In the genomic region with DNA sequence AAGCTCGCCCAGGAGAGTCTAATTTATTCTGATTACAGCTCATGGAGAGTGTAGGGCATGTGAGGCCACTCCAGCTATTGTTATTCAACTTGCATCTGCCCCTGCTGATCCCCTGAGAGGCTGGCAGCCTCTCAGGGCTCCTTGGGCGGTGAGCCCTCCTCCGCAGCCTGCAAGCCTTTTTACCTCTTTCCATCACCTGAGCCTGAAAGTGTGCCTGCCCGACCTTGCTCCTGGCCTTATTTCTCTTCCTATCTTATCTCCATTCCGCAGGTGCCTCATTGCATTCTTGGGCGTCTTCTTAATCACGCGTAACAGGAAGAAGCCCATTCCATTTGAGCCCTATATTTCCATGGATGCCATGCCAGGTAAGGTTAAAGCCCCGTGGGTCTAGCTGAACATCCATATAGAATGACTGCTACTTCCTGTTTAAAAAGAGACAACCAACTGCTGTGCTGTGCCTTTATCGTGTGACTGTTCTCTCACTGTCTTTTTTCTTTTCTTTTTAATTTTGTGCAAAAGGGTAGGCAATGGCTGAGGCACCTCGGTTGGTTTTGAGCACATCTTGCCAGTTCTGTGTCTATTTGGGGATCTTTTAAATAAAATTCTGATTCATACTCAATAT, we compare ENCODE assay signal across 13 cellular contexts. TPM values are rescaled to one million over a fixed set of nuclear protein-coding genes. Genes with fewer than 3 reads are reported as not detected.
DNase-seq lines count a peak whose midpoint lies in the region; ATAC-seq lines count a peak whose summit lies in the region.
"Had no signal": no experiment of that assay in that cellular context is flagged by ENCODE, and none has a peak within 500 bp of the region (broad histone marks: within the 10 kb centered on the region; RNA-seq: fewer than 3 reads in every experiment).

No MANE protein-coding gene starts in this region.

- CTCF ChIA-PET in activated CD4-positive, alpha-beta T cell treated with anti-CD3 and anti-CD28 coated beads for 36 hours (lab: Charles Lee): interaction anchor here (0.6 to 1.4 kb wide), 6 partner anchors 12 to 313 kb away, joined by 3 to 4 read pairs (median 3); a partner anchor contains a TSS
- CTCF ChIA-PET in activated CD8-positive, alpha-beta memory T cell treated with anti-CD3 and anti-CD28 coated beads, Interleukin-2, amount 10 ng/mL, durations not matched to agents 7 days and 5 days (lab: Charles Lee): no interaction called here

- H3K27me3 Mint-ChIP-seq in activated CD4-positive, alpha-beta T cell treated with anti-CD3 and anti-CD28 coated beads for 36 hours: no peaks in the 10 kb centered on the region
- no peaks in the 10 kb centered on the region for H3K27me3 Mint-ChIP-seq in activated CD8-positive, alpha-beta memory T cell treated with anti-CD3 and anti-CD28 coated beads, Interleukin-2, amount 10 ng/mL, durations not matched to agents 7 days and 5 days

- no peak for DNase-seq in activated CD4-positive, alpha-beta T cell treated with anti-CD3 and anti-CD28 coated beads for 36 hours
- no peak for DNase-seq in activated CD4-positive, alpha-beta T cell treated with anti-CD3 and anti-CD28 coated beads for 1 hour
- DNase-seq in NCI-H2171 (lab: John Stamatoyannopoulos, UW): peak; percentile 19
- peak; percentile 29 for DNase-seq in cerebellar cortex (ENCODE audit: low spot score)
- no peak for DNase-seq in stimulated activated effector memory CD8-positive, alpha-beta T cell treated with anti-CD3 and anti-CD28 coated beads, Interleukin-12 subunit alpha, Interleukin-12 subunit beta, amount 100 ng/mL, for 72 hours (ENCODE audit: low spot score in 2 of 2)
- no peak for DNase-seq in COR-L47 (lab: John Stamatoyannopoulos, UW)
- no peak for DNase-seq in mesenteric fat pad (ENCODE audit: low spot score)
- DNase-seq in activated CD8-positive, alpha-beta memory T cell treated with anti-CD3 and anti-CD28 coated beads, Interleukin-2, amount 10 ng/mL, durations not matched to agents 7 days and 5 days: no peak
- DNase-seq: erythroblast, KBM-7, NCI-H774, SW 1271 had no signal

- peak overlapping the region; percentile 66 for H3K27ac Mint-ChIP-seq in activated CD4-positive, alpha-beta T cell treated with anti-CD3 and anti-CD28 coated beads for 36 hours
- H3K27ac Mint-ChIP-seq in stimulated activated effector memory CD8-positive, alpha-beta T cell treated with anti-CD3 and anti-CD28 coated beads, Interleukin-12 subunit alpha, Interleukin-12 subunit beta, amount 100 ng/mL, for 72 hours: peak overlapping the region; percentile 50
- H3K27ac Mint-ChIP-seq in activated CD8-positive, alpha-beta memory T cell treated with anti-CD3 and anti-CD28 coated beads, Interleukin-2, amount 10 ng/mL, durations not matched to agents 7 days and 5 days: no peak overlapping the region
- H3K27ac Mint-ChIP-seq: nephron had no signal

- H3K36me3 Mint-ChIP-seq in activated CD4-positive, alpha-beta T cell treated with anti-CD3 and anti-CD28 coated beads for 36 hours (ENCODE audit: low read depth): peaks cover 62% of the 10 kb centered on the region
- H3K36me3 Mint-ChIP-seq in stimulated activated effector memory CD8-positive, alpha-beta T cell treated with anti-CD3 and anti-CD28 coated beads, Interleukin-12 subunit alpha, Interleukin-12 subunit beta, amount 100 ng/mL, for 72 hours: peaks cover 58% of the 10 kb centered on the region
- peaks cover 46% of the 10 kb centered on the region for H3K36me3 Mint-ChIP-seq in activated CD8-positive, alpha-beta memory T cell treated with anti-CD3 and anti-CD28 coated beads, Interleukin-2, amount 10 ng/mL, durations not matched to agents 7 days and 5 days

- intact Hi-C loops in activated CD4-positive, alpha-beta T cell treated with anti-CD3 and anti-CD28 coated beads for 36 hours (cut with DNase I, micrococcal nuclease): no loop called here

- POLR2A ChIA-PET in activated CD4-positive, alpha-beta T cell treated with anti-CD3 and anti-CD28 coated beads for 36 hours (lab: Charles Lee): no interaction called here

- H3K4me1 Mint-ChIP-seq in activated CD4-positive, alpha-beta T cell treated with anti-CD3 and anti-CD28 coated beads for 36 hours: peaks cover 33% of the 10 kb centered on the region
- peaks cover 7% of the 10 kb centered on the region for H3K4me1 Mint-ChIP-seq in stimulated activated effector memory CD8-positive, alpha-beta T cell treated with anti-CD3 and anti-CD28 coated beads, Interleukin-12 subunit alpha, Interleukin-12 subunit beta, amount 100 ng/mL, for 72 hours
- peaks cover 5% of the 10 kb centered on the region for H3K4me1 Mint-ChIP-seq in activated CD8-positive, alpha-beta memory T cell treated with anti-CD3 and anti-CD28 coated beads, Interleukin-2, amount 10 ng/mL, durations not matched to agents 7 days and 5 days
- H3K4me1 Mint-ChIP-seq: nephron had no signal

- H3K4me3 Mint-ChIP-seq in activated CD4-positive, alpha-beta T cell treated with anti-CD3 and anti-CD28 coated beads for 36 hours: no peak overlapping the region
- no peak overlapping the region for H3K4me3 Mint-ChIP-seq in stimulated activated effector memory CD8-positive, alpha-beta T cell treated with anti-CD3 and anti-CD28 coated beads, Interleukin-12 subunit alpha, Interleukin-12 subunit beta, amount 100 ng/mL, for 72 hours
- no peak overlapping the region for H3K4me3 Mint-ChIP-seq in activated CD8-positive, alpha-beta memory T cell treated with anti-CD3 and anti-CD28 coated beads, Interleukin-2, amount 10 ng/mL, durations not matched to agents 7 days and 5 days
- H3K4me3 Mint-ChIP-seq: nephron had no signal

- peaks cover 2% of the 10 kb centered on the region for H3K9me3 Mint-ChIP-seq in activated CD4-positive, alpha-beta T cell treated with anti-CD3 and anti-CD28 coated beads for 36 hours (ENCODE audit: low read depth)
- no peaks in the 10 kb centered on the region for H3K9me3 Mint-ChIP-seq in stimulated activated effector memory CD8-positive, alpha-beta T cell treated with anti-CD3 and anti-CD28 coated beads, Interleukin-12 subunit alpha, Interleukin-12 subunit beta, amount 100 ng/mL, for 72 hours
- H3K9me3 Mint-ChIP-seq in activated CD8-positive, alpha-beta memory T cell treated with anti-CD3 and anti-CD28 coated beads, Interleukin-2, amount 10 ng/mL, durations not matched to agents 7 days and 5 days (ENCODE audit: low read depth): peaks cover 6% of the 10 kb centered on the region
- H3K9me3 Mint-ChIP-seq: nephron had no signal

- ATAC-seq in activated CD4-positive, alpha-beta T cell treated with anti-CD3 and anti-CD28 coated beads for 36 hours: no peak
- no peak for ATAC-seq in stimulated activated effector memory CD8-positive, alpha-beta T cell treated with anti-CD3 and anti-CD28 coated beads, Interleukin-12 subunit alpha, Interleukin-12 subunit beta, amount 100 ng/mL, for 72 hours
- ATAC-seq in activated CD8-positive, alpha-beta memory T cell treated with anti-CD3 and anti-CD28 coated beads, Interleukin-2, amount 10 ng/mL, durations not matched to agents 7 days and 5 days: no peak

RNA-seq across cellular contexts. Expression of a gene that starts 38.8 kb away (rescaled TPM):
- 10 to 100 TPM; 62.3 to 67.5 TPM for total RNA-seq in activated CD4-positive, alpha-beta T cell treated with anti-CD3 and anti-CD28 coated beads for 36 hours
- 3.7 TPM for total RNA-seq in mesenteric fat pad
- total RNA-seq in activated CD8-positive, alpha-beta memory T cell treated with anti-CD3 and anti-CD28 coated beads, Interleukin-2, amount 10 ng/mL, durations not matched to agents 7 days and 5 days: 10 to 100 TPM; 23.9 to 30.6 TPM

RNA-seq across cellular contexts. Expression of a gene that starts 48.3 kb away (rescaled TPM):
- 10 to 100 TPM; 38.1 to 41.4 TPM for total RNA-seq in activated CD4-positive, alpha-beta T cell treated with anti-CD3 and anti-CD28 coated beads for 36 hours
- total RNA-seq in mesenteric fat pad: 9.6 TPM
- total RNA-seq in activated CD8-positive, alpha-beta memory T cell treated with anti-CD3 and anti-CD28 coated beads, Interleukin-2, amount 10 ng/mL, durations not matched to agents 7 days and 5 days: 10 to 100 TPM; 35.4 to 44.2 TPM

RNA-seq across cellular contexts. Expression of a gene that starts 50.3 kb away (rescaled TPM):
- total RNA-seq in activated CD4-positive, alpha-beta T cell treated with anti-CD3 and anti-CD28 coated beads for 36 hours: 10 to 100 TPM in 1 of 2 experiments, 1 to 10 TPM in 1; 7.8 to 11.9 TPM
- 7.5 TPM for total RNA-seq in mesenteric fat pad
- 1 to 10 TPM; 5.6 to 9.2 TPM for total RNA-seq in activated CD8-positive, alpha-beta memory T cell treated with anti-CD3 and anti-CD28 coated beads, Interleukin-2, amount 10 ng/mL, durations not matched to agents 7 days and 5 days

Comparison
In these comparisons a context has a peak if more than half of its experiments do, and no peak if none do; other contexts are left out.
1. DNase-seq: peak in NCI-H2171 (single experiment) and cerebellar cortex (single experiment); none in activated CD4-positive, alpha-beta T cell treated with anti-CD3 and anti-CD28 coated beads for 36 hours (single experiment), activated CD4-positive, alpha-beta T cell treated with anti-CD3 and anti-CD28 coated beads for 1 hour (single experiment), stimulated activated effector memory CD8-positive, alpha-beta T cell treated with anti-CD3 and anti-CD28 coated beads, Interleukin-12 subunit alpha, Interleukin-12 subunit beta, amount 100 ng/mL, for 72 hours (0 of 2), COR-L47 (single experiment), mesenteric fat pad (single experiment) and activated CD8-positive, alpha-beta memory T cell treated with anti-CD3 and anti-CD28 coated beads, Interleukin-2, amount 10 ng/mL, durations not matched to agents 7 days and 5 days (single experiment).